Comparison of ENCODE assay signal across 8 cellular contexts in genomic region chr15:90598053-90598577, GRCh38.
DNase-seq lines count a peak whose midpoint lies in the region; ATAC-seq and TF ChIP-seq lines count a peak whose summit lies in the region.

No MANE protein-coding gene starts in this region.

- H3K4me1 Mint-ChIP-seq in naive thymus-derived CD8-positive, alpha-beta T cell, result peaks cover 50 to 82% (median 81%) of the 10 kb centered on the region in 4 donors

- ATAC-seq in GM21528 (IDR thresholded peaks at IDR 0.05; ENCODE audit: low FRiP score, unreplicated experiment) (peak; percentile 39), GM18519 (IDR thresholded peaks at IDR 0.05; ENCODE audit: low FRiP score, unreplicated experiment) (no peak), GM18868 (IDR thresholded peaks at IDR 0.05; ENCODE audit: unreplicated experiment) (no peak)
- ATAC-seq in naive thymus-derived CD8-positive, alpha-beta T cell, result no peak

- no peak overlapping the region for H3K9ac ChIP-seq in duodenal mucosa (ENCODE audit: low read depth in 1 of 2, low read length in 2 of 2)

- peaks cover 0 to 8% of the 10 kb centered on the region in 2 donors for H3K36me3 ChIP-seq in duodenal mucosa (ENCODE audit: control insufficient read depth in 1 of 2, insufficient read depth in 2 of 2, low read length in 2 of 2)

- POLR2A ChIA-PET in GM10248 (lab: Yijun Ruan, JAX), result no interaction called here
- POLR2A ChIA-PET in naive thymus-derived CD8-positive, alpha-beta T cell (lab: Charles Lee), result interaction anchor here (0.5 to 4.3 kb wide), 9 partner anchors 32 to 83 kb away, joined by 3 to 18 read pairs (median 4); partner anchors contain the start of gene CRTC3

- TF ChIP-seq CTCF in GM10248 (IDR thresholded peaks at IDR 0.05; ENCODE audit: control extremely low read depth, extremely low read depth, low read depth, missing control alignments), result peak; percentile 38

- H3K36me3 Mint-ChIP-seq in naive thymus-derived CD8-positive, alpha-beta T cell, result peaks cover 0 to 18% (median 12%) of the 10 kb centered on the region in 3 donors

- peaks cover 11 to 24% of the 10 kb centered on the region in 2 donors for H3K4me1 ChIP-seq in duodenal mucosa (ENCODE audit: control insufficient read depth in 1 of 2, insufficient read depth in 2 of 2, low read length in 2 of 2)

- H3K4me3 Mint-ChIP-seq in naive thymus-derived CD8-positive, alpha-beta T cell, result peak overlapping the region; percentile 6 to 80 (median 74)

- no peak overlapping the region for H3K4me3 ChIP-seq in duodenal mucosa (ENCODE audit: low read depth in 1 of 2, low read length in 2 of 2)

- no peaks in the 10 kb centered on the region for H3K27me3 ChIP-seq in duodenal mucosa (ENCODE audit: control insufficient read depth in 1 of 2, insufficient read depth in 2 of 2, low read length in 2 of 2)

- DNase-seq in GM10248 (ENCODE audit: extremely low spot score), result peak; percentile 76
- DNase-seq in NCI-H460 (ENCODE audit: extremely low read depth, low read depth), result peak; percentile 68
- DNase-seq in naive thymus-derived CD8-positive, alpha-beta T cell, result no peak
- DNase-seq in activated CD4-positive, alpha-beta T cell treated with anti-CD3 and anti-CD28 coated beads for 4 hours, result no peak

- peak overlapping the region; percentile 15 for H3K27ac ChIP-seq in duodenal mucosa (ENCODE audit: low read depth, low read length)

- H3K27me3 Mint-ChIP-seq in naive thymus-derived CD8-positive, alpha-beta T cell, result no peaks in the 10 kb centered on the region

- H3K27ac Mint-ChIP-seq in naive thymus-derived CD8-positive, alpha-beta T cell, result peak overlapping the region; percentile 93 to 100 (median 98)

- no peaks in the 10 kb centered on the region for H3K9me3 Mint-ChIP-seq in naive thymus-derived CD8-positive, alpha-beta T cell

- CTCF ChIA-PET in GM10248 (lab: Yijun Ruan, JAX), result interaction anchor here (1.0 to 1.9 kb wide), 18 partner anchors 9 to 336 kb away, joined by 3 to 8 read pairs (median 4); no protein-coding TSS in a partner anchor

- no peaks in the 10 kb centered on the region for H3K9me3 ChIP-seq in duodenal mucosa (ENCODE audit: control insufficient read depth in 1 of 2, low read length in 2 of 2)

Comparison
In these comparisons a context has a peak if more than half of its experiments do, and no peak if none do; other contexts are left out.
1. DNase-seq: peak in GM10248 (single experiment) and NCI-H460 (single experiment); none in naive thymus-derived CD8-positive, alpha-beta T cell (0 of 10) and activated CD4-positive, alpha-beta T cell treated with anti-CD3 and anti-CD28 coated beads for 4 hours (0 of 2).